10 cellular contexts compared by ENCODE assay signal in the genomic region with DNA sequence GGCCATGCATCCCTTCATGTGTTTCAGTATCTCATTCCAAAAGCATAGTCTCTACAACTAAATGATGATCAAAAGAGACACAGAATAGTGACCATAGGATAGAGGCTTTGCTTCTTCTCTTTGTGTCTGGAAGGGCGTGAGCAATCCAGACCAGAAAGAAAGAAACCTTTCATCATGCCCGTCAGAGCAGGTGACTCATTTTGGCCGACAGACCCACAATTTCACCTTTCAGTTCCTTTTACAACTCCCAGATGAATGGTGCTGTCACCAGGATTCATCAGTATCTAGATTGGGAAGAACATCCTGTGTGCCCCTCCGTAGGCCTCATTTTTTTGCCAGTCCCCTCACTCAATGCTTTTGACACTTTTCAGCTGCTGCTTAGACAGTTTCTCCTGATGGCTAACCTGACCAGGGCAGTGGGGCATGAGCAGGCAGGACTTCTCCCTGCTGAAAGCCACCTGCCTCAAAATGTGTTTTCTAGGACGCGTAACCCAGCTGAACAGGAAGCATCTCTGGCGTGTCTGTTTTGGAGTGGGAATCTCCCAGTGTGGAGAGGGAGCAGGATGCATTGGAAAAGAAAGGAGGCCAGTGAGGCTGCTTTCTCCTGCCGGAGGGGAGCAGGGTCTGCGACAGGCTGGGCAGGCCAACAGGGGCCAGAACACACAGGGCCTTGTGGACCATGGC. TPM values are rescaled to one million over a fixed set of nuclear protein-coding genes. Genes with fewer than 3 reads are reported as not detected.
A peak's percentile ranks its signal among the peaks of the same experiment; 100 is the strongest.
DNase-seq lines count a peak whose midpoint lies in the region; ATAC-seq and TF ChIP-seq lines count a peak whose summit lies in the region.
"Had no signal": no experiment of that assay in that cellular context is flagged by ENCODE, and none has a peak within 500 bp of the region (broad histone marks: within the 10 kb centered on the region; RNA-seq: fewer than 3 reads in every experiment).

No MANE protein-coding gene starts in this region.

- intact Hi-C loops in sciatic nerve (cut with DNase I) = no loop called here

- TF ChIP-seq CTCF in fibroblast of villous mesenchyme (IDR thresholded peaks at IDR 0.05; ENCODE audit: insufficient read depth, low read depth, low read length) = no peak

- H3K4me3 ChIP-seq in fibroblast of villous mesenchyme (ENCODE audit: low read depth, low read length) = no peak overlapping the region

- peak; percentile 74 for DNase-seq in HPDE6-E6E7 (ENCODE audit: extremely low spot score)
- peak; percentile 52 for DNase-seq in fibroblast of villous mesenchyme (ENCODE audit: low read depth)
- no peak for DNase-seq in activated gamma-delta T cell (lab: John Stamatoyannopoulos, UW)
- DNase-seq in GOT3 (lab: John Stamatoyannopoulos, UW) = no peak
- DNase-seq in sciatic nerve (ENCODE audit: low spot score) = no peak
- DNase-seq in foreskin melanocyte = no peak
- DNase-seq: NK-92 treated with Interleukin-12 subunit alpha and Interleukin-12 subunit beta, amount 100 ng/mL, for 24 hours; nucleus accumbens had no signal

- ATAC-seq in GM18499 (IDR thresholded peaks at IDR 0.05; ENCODE audit: insufficient read depth, unreplicated experiment) = peak; percentile 92
- ATAC-seq in GM21723 (IDR thresholded peaks at IDR 0.05; ENCODE audit: unreplicated experiment) = peak; percentile 90
- ATAC-seq in sciatic nerve = no peak

RNA-seq across cellular contexts. Expression of a gene that starts 21.2 kb away (rescaled TPM):
- total RNA-seq in fibroblast of villous mesenchyme = 22.2 and 32.8 TPM in 2 replicates
- total RNA-seq in sciatic nerve = 67.6 TPM

Comparison
In these comparisons a context has a peak if more than half of its experiments do, and no peak if none do; other contexts are left out.
1. DNase-seq: peak in HPDE6-E6E7 (single experiment) and fibroblast of villous mesenchyme (single experiment); none in activated gamma-delta T cell (single experiment), GOT3 (single experiment), sciatic nerve (single experiment) and foreskin melanocyte (single experiment).